In the genomic region with DNA sequence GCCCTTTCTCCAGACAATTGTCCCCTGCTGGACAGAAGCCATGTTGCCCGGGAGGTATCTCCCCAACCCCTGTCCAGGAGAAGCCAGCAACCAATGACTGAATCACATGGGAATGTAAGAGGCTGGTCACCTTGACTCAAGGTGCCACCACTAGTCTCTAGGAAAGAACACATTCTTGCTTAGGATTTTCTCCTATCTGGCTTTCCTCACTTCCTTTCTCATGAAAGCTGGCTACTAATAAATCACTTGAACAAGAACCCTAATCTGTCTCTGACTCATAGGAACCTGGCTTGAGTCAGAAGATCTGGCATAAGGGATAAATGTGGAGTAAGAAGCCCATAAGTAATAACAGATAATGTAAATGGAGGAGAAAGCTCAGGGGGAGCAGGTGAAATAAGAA, we compare ENCODE assay signal across 18 cellular contexts.
DNase-seq lines count a peak whose midpoint lies in the region; TF ChIP-seq lines count a peak whose summit lies in the region.
"Had no signal": no experiment of that assay in that cellular context is flagged by ENCODE, and none has a peak within 500 bp of the region (broad histone marks: within the 10 kb centered on the region; RNA-seq: fewer than 3 reads in every experiment).

No MANE protein-coding gene starts in this region.

- TF ChIP-seq POLR2A in uterus (IDR thresholded peaks at IDR 0.05): no peak

- H3K27me3 Mint-ChIP-seq in progenitor cell of endocrine pancreas: peaks cover 63% of the 10 kb centered on the region
- H3K27me3 Mint-ChIP-seq: activated naive CD4-positive, alpha-beta T cell treated with anti-CD3 and anti-CD28 coated beads, Interleukin-2, amount 50 U/mL, for 24 hours had no signal

- H3K9me3 ChIP-seq in uterus: no peaks in the 10 kb centered on the region
- H3K9me3 ChIP-seq: Caco-2 had no signal

- TF ChIP-seq CTCF in cardiac fibroblast (IDR thresholded peaks at IDR 0.05; ENCODE audit: low read depth, low read length) (no peak), kidney epithelial cell (IDR thresholded peaks at IDR 0.05; ENCODE audit: insufficient read depth, low read length, poor library complexity, severe bottlenecking) (no peak), progenitor cell of endocrine pancreas (IDR thresholded peaks at IDR 0.05; ENCODE audit: unreplicated experiment) (no peak), uterus (IDR thresholded peaks at IDR 0.05) (no peak)

- no peaks in the 10 kb centered on the region for H3K36me3 ChIP-seq in kidney epithelial cell (ENCODE audit: control insufficient read depth, insufficient read depth, low read length)
- no peaks in the 10 kb centered on the region for H3K36me3 ChIP-seq in uterus

- DNase-seq in EL (peak; percentile 77), NCI-H226 (peak; percentile 91), cardiac fibroblast (ENCODE audit: low read depth in 2 of 2) (peak; percentile 48 to 59), kidney epithelial cell (ENCODE audit: low read depth) (peak; percentile 14), progenitor cell of endocrine pancreas (ENCODE audit: low spot score, unreplicated experiment) (no peak), cerebellum (ENCODE audit: low spot score) (no peak), uterus (no peak)
- no peak for DNase-seq in effector CD8-positive, alpha-beta T cell (lab: John Stamatoyannopoulos, UW)
- DNase-seq: activated CD4-positive, alpha-beta T cell treated with anti-CD3 and anti-CD28 coated beads for 48 hours; activated T-cell treated with anti-CD3 and anti-CD28 coated beads for 4 hours; cerebellar nuclear complex; nephron progenitor cell; right cardiac atrium; SHP77 had no signal

- no peaks in the 10 kb centered on the region for H3K4me1 Mint-ChIP-seq in progenitor cell of endocrine pancreas (ENCODE audit: low read depth)
- H3K4me1 Mint-ChIP-seq: activated naive CD4-positive, alpha-beta T cell treated with anti-CD3 and anti-CD28 coated beads, Interleukin-2, amount 50 U/mL, for 24 hours; nephron progenitor cell had no signal

- no peak overlapping the region for H3K4me3 Mint-ChIP-seq in progenitor cell of endocrine pancreas (ENCODE audit: low read depth)
- H3K4me3 Mint-ChIP-seq: activated naive CD4-positive, alpha-beta T cell treated with anti-CD3 and anti-CD28 coated beads, Interleukin-2, amount 50 U/mL, for 24 hours; nephron progenitor cell; type B pancreatic cell had no signal

- no peaks in the 10 kb centered on the region for H3K4me1 ChIP-seq in uterus
- H3K4me1 ChIP-seq: Caco-2 had no signal

- intact Hi-C loops in uterus (cut with DNase I; ENCODE audit: low total_unique reads): no loop called here

- H3K27me3 ChIP-seq in kidney epithelial cell (ENCODE audit: control insufficient read depth, insufficient read depth, low read length) (no peaks in the 10 kb centered on the region), uterus (no peaks in the 10 kb centered on the region)

- no peaks in the 10 kb centered on the region for H3K36me3 Mint-ChIP-seq in progenitor cell of endocrine pancreas (ENCODE audit: insufficient read depth)
- H3K36me3 Mint-ChIP-seq: activated naive CD4-positive, alpha-beta T cell treated with anti-CD3 and anti-CD28 coated beads, Interleukin-2, amount 50 U/mL, for 24 hours; type B pancreatic cell had no signal

- H3K27ac ChIP-seq in uterus: no peak overlapping the region

- H3K27ac Mint-ChIP-seq in progenitor cell of endocrine pancreas: no peak overlapping the region
- H3K27ac Mint-ChIP-seq: activated naive CD4-positive, alpha-beta T cell treated with anti-CD3 and anti-CD28 coated beads, Interleukin-2, amount 50 U/mL, for 24 hours; nephron progenitor cell; type B pancreatic cell had no signal

- H3K9me3 Mint-ChIP-seq in progenitor cell of endocrine pancreas (ENCODE audit: low read depth): no peaks in the 10 kb centered on the region
- H3K9me3 Mint-ChIP-seq: activated naive CD4-positive, alpha-beta T cell treated with anti-CD3 and anti-CD28 coated beads, Interleukin-2, amount 50 U/mL, for 24 hours; type B pancreatic cell had no signal

- H3K4me3 ChIP-seq in cardiac fibroblast (replicated peaks in 1 of 2; ENCODE audit: low read depth in 2 of 2, low read length in 2 of 2): no peak overlapping the region
- no peak overlapping the region for H3K4me3 ChIP-seq in kidney epithelial cell (ENCODE audit: low read depth, low read length)
- no peak overlapping the region for H3K4me3 ChIP-seq in uterus
- H3K4me3 ChIP-seq: lung had no signal

Comparison
In these comparisons a context has a peak if more than half of its experiments do, and no peak if none do; other contexts are left out.
1. DNase-seq: peak in EL (single experiment), NCI-H226 (single experiment), cardiac fibroblast (2 of 2) and kidney epithelial cell (single experiment); none in progenitor cell of endocrine pancreas (single experiment), cerebellum (single experiment), uterus (0 of 2) and effector CD8-positive, alpha-beta T cell (single experiment).